ENCODE assay signal across 4 cellular contexts in the genomic region with DNA sequence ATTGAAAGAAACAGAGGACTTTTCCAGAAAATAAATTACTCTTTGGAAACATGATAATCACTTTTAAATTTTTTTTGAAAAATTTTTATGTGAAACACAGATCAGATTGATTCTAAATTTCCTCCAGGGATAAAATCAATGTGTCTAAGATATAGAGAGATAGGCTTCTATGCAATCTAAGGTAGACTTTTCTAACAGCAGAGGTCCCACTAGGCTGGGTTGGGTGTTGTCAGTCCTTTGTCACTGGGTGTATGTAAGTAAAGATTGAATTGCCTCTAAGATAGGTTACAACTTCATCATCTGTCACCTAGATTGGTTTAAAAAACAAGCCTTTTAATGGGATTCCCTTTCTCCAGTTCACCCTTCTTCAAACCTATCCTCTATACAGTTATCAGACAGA.
"Had no signal": no experiment of that assay in that cellular context is flagged by ENCODE, and none has a peak within 500 bp of the region (broad histone marks: within the 10 kb centered on the region; RNA-seq: fewer than 3 reads in every experiment).

No MANE protein-coding gene starts in this region.

- H3K27ac ChIP-seq: HL-60 had no signal

- DNase-seq: IMR-90 had no signal

- H3K4me3 ChIP-seq: K562 had no signal

- ATAC-seq: HepG2, K562 had no signal
